Comparison of ENCODE assay signal across 1 cellular context in genomic region chr10:68901106-68901927, GRCh38.
TF ChIP-seq lines count a peak whose summit lies in the region.

TSS of gene DDX50 (plus strand) at chr10:68901315. CDS start at chr10:68901385, 70 bp downstream.

TF ChIP-seq in GM12878, 131 proteins besides CTCF, POLR2A, EP300 and RAD21 (continued from another document):
- no peak for TF ChIP-seq KDM1A (IDR thresholded peaks at IDR 0.05; ENCODE audit: borderline replicate concordance)
- TF ChIP-seq E2F4 (IDR thresholded peaks at IDR 0.05; ENCODE audit: low read depth, low read length): peak; percentile 32; the same call in 1 of the 2 replicates
- TF ChIP-seq TBL1XR1 (IDR thresholded peaks at IDR 0.05; ENCODE audit: low read depth, low read length): no peak
- no peak for TF ChIP-seq BMI1 (IDR thresholded peaks at IDR 0.05; ENCODE audit: borderline replicate concordance)
- TF ChIP-seq RUNX3 (IDR thresholded peaks at IDR 0.05; ENCODE audit: low read length): peak; percentile 76
- peak; percentile 25 for TF ChIP-seq MXI1 (IDR thresholded peaks at IDR 0.05; ENCODE audit: low read depth, low read length)
- TF ChIP-seq RB1 (IDR thresholded peaks at IDR 0.05; ENCODE audit: borderline replicate concordance): peak; percentile 20; the same call in 1 of the 2 replicates
- no peak for TF ChIP-seq HDAC2 (IDR thresholded peaks at IDR 0.05)
- peak in 1 of 2 experiments; percentile 41; a peak in 2 of 4 replicates for TF ChIP-seq BHLHE40 (IDR thresholded peaks at IDR 0.05; ENCODE audit: borderline replicate concordance in 1 of 2, low read depth in 2 of 2, low read length in 1 of 2)
- TF ChIP-seq MTA2 (IDR thresholded peaks at IDR 0.05; ENCODE audit: low read depth): peak; percentile 47
- TF ChIP-seq ZZZ3 (IDR thresholded peaks at IDR 0.05; ENCODE audit: control insufficient read depth, insufficient read length, low read depth): no peak
- TF ChIP-seq CHD1 (IDR thresholded peaks at IDR 0.05; ENCODE audit: low read depth, low read length): 0 out of 2 replicates have a peak, but pooled peaks have one; percentile 56
- TF ChIP-seq, protein P1, sequence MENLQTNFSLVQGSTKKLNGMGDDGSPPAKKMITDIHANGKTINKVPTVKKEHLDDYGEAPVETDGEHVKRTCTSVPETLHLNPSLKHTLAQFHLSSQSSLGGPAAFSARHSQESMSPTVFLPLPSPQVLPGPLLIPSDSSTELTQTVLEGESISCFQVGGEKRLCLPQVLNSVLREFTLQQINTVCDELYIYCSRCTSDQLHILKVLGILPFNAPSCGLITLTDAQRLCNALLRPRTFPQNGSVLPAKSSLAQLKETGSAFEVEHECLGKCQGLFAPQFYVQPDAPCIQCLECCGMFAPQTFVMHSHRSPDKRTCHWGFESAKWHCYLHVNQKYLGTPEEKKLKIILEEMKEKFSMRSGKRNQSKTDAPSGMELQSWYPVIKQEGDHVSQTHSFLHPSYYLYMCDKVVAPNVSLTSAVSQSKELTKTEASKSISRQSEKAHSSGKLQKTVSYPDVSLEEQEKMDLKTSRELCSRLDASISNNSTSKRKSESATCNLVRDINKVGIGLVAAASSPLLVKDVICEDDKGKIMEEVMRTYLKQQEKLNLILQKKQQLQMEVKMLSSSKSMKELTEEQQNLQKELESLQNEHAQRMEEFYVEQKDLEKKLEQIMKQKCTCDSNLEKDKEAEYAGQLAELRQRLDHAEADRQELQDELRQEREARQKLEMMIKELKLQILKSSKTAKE (IDR thresholded peaks at IDR 0.05; ENCODE audit: low read depth, poor library complexity, severe bottlenecking): no peak
- 0 out of 4 replicates have a peak, but pooled peaks of 1 of the 2 experiments have one; percentile 24 for TF ChIP-seq SRF (IDR thresholded peaks at IDR 0.05; ENCODE audit: low read depth in 2 of 2, low read length in 2 of 2)
- peak; percentile 49; the same call in 1 of the 2 replicates for TF ChIP-seq EED (IDR thresholded peaks at IDR 0.05; ENCODE audit: low read depth)
- TF ChIP-seq BACH1 (IDR thresholded peaks at IDR 0.05; ENCODE audit: borderline replicate concordance): peak; percentile 79
- peak; percentile 47; the same call in 1 of the 2 replicates for TF ChIP-seq CBX5 (IDR thresholded peaks at IDR 0.05; ENCODE audit: low read depth)
- TF ChIP-seq POU2F2 (IDR thresholded peaks at IDR 0.05; ENCODE audit: borderline replicate concordance, low read depth, low read length): no peak
- no peak for TF ChIP-seq SREBF2 (IDR thresholded peaks at IDR 0.05; ENCODE audit: low read length)
- peak; percentile 52 for TF ChIP-seq NR2C1 (IDR thresholded peaks at IDR 0.05)
- 0 out of 2 replicates have a peak, but pooled peaks have one; percentile 13 for TF ChIP-seq SREBF1 (IDR thresholded peaks at IDR 0.05; ENCODE audit: low read length)
- TF ChIP-seq GATAD2B (conservative IDR thresholded peaks at IDR 0.05; ENCODE audit: low read depth): peak; percentile 57
- TF ChIP-seq SMARCA5 (IDR thresholded peaks at IDR 0.05): peak; percentile 70; the same call in 1 of the 2 replicates
- TF ChIP-seq LARP7 (IDR thresholded peaks at IDR 0.05): peak; percentile 83
- TF ChIP-seq ZNF592 (IDR thresholded peaks at IDR 0.05): 0 out of 2 replicates have a peak, but pooled peaks have one; percentile 42
- TF ChIP-seq, protein P2, sequence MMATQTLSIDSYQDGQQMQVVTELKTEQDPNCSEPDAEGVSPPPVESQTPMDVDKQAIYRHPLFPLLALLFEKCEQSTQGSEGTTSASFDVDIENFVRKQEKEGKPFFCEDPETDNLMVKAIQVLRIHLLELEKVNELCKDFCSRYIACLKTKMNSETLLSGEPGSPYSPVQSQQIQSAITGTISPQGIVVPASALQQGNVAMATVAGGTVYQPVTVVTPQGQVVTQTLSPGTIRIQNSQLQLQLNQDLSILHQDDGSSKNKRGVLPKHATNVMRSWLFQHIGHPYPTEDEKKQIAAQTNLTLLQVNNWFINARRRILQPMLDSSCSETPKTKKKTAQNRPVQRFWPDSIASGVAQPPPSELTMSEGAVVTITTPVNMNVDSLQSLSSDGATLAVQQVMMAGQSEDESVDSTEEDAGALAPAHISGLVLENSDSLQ (IDR thresholded peaks at IDR 0.05): peak; percentile 84
- TF ChIP-seq NFIC (IDR thresholded peaks at IDR 0.05; ENCODE audit: low read depth, low read length): no peak; the same call in 1 of the 2 replicates
- peak; percentile 26 for TF ChIP-seq BCL3 (IDR thresholded peaks at IDR 0.05; ENCODE audit: borderline replicate concordance, insufficient read depth, low read depth, low read length, poor library complexity, severe bottlenecking)
- 0 out of 2 replicates have a peak, but pooled peaks have one; percentile 18 for TF ChIP-seq ATF7 (IDR thresholded peaks at IDR 0.05; ENCODE audit: low read depth)
- peak; percentile 58; the same call in 1 of the 2 replicates for TF ChIP-seq HDGF (IDR thresholded peaks at IDR 0.05)
- peak; percentile 88; the same call in 1 of the 2 replicates for TF ChIP-seq SIN3A (IDR thresholded peaks at IDR 0.05; ENCODE audit: low read depth, low read length)
- TF ChIP-seq MYB (IDR thresholded peaks at IDR 0.05; ENCODE audit: borderline replicate concordance, low read depth, low read length): no peak
- TF ChIP-seq ESRRA (IDR thresholded peaks at IDR 0.05; ENCODE audit: low read length): no peak
- peak; percentile 14; the same call in 1 of the 2 replicates for TF ChIP-seq MLLT1 (IDR thresholded peaks at IDR 0.05)
TF ChIP-seq in GM12878: peak in this region for 55.
